In genomic region chr2:152402780-152403388, GRCh38 we compare ENCODE assay signal across 1 cellular context.
TF ChIP-seq lines count a peak whose summit lies in the region.

No MANE protein-coding gene starts in this region.

TF ChIP-seq in HEK293, 187 proteins besides CTCF, POLR2A, EP300 and RAD21 (continued from another document):
- TF ChIP-seq, protein P1, sequence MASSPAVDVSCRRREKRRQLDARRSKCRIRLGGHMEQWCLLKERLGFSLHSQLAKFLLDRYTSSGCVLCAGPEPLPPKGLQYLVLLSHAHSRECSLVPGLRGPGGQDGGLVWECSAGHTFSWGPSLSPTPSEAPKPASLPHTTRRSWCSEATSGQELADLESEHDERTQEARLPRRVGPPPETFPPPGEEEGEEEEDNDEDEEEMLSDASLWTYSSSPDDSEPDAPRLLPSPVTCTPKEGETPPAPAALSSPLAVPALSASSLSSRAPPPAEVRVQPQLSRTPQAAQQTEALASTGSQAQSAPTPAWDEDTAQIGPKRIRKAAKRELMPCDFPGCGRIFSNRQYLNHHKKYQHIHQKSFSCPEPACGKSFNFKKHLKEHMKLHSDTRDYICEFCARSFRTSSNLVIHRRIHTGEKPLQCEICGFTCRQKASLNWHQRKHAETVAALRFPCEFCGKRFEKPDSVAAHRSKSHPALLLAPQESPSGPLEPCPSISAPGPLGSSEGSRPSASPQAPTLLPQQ (tag by site-specific recombination; IDR thresholded peaks at IDR 0.05) = no peak
- TF ChIP-seq ZNF707 (tag by site-specific recombination; IDR thresholded peaks at IDR 0.05) = no peak
- TF ChIP-seq ZNF274 (IDR thresholded peaks at IDR 0.05; ENCODE audit: low read length) = no peak
- no peak for TF ChIP-seq ZNF274 (tag by site-specific recombination; IDR thresholded peaks at IDR 0.05; ENCODE audit: borderline replicate concordance)
- TF ChIP-seq PRDM4 (tag by site-specific recombination; IDR thresholded peaks at IDR 0.05) = peak; percentile 76
- 0 out of 2 replicates have a peak, but pooled peaks have one; percentile 19 for TF ChIP-seq KLF8 (tag by site-specific recombination; IDR thresholded peaks at IDR 0.05)
- no peak for TF ChIP-seq ZNF394 (tag by site-specific recombination; IDR thresholded peaks at IDR 0.05; ENCODE audit: borderline replicate concordance)
- TF ChIP-seq ZNF366 (tag by site-specific recombination; conservative IDR thresholded peaks at IDR 0.05) = 0 out of 2 replicates have a peak, but pooled peaks have one; percentile 24
